Comparison of ENCODE assay signal across 13 cellular contexts in genomic region chr5:173498286-173498685, GRCh38.
A peak's percentile ranks its signal among the peaks of the same experiment; 100 is the strongest.
DNase-seq lines count a peak whose midpoint lies in the region; ATAC-seq and TF ChIP-seq lines count a peak whose summit lies in the region.
"Had no signal": no experiment of that assay in that cellular context is flagged by ENCODE, and none has a peak within 500 bp of the region (broad histone marks: within the 10 kb centered on the region; RNA-seq: fewer than 3 reads in every experiment).

No MANE protein-coding gene starts in this region.

- DNase-seq in GM04504 (ENCODE audit: low read depth), result peak; percentile 67
- peak; percentile 68 for DNase-seq in right atrium auricular region (ENCODE audit: low spot score)
- DNase-seq in activated CD8-positive, alpha-beta memory T cell treated with anti-CD3 and anti-CD28 coated beads, Interleukin-2, amount 50 U/mL, for 4 hours, result no peak
- DNase-seq in effector CD4-positive, alpha-beta T cell, result no peak
- DNase-seq: activated naive CD8-positive, alpha-beta T cell treated with anti-CD3 and anti-CD28 coated beads, Interleukin-2, amount 10 ng/mL, durations not matched to agents 7 days and 5 days; mucosa of descending colon; NCI-H748 treated with DMSO at 0.1 percent for 48 hours; stimulated activated CD4-positive, alpha-beta T cell treated with anti-CD3 and anti-CD28 coated beads, Interleukin-1b, Interleukin-23, amount 100 ng/mL, for 48 hours; T-cell had no signal

- peak overlapping the region; percentile 81 to 90 for H3K27ac ChIP-seq in right atrium auricular region

- peaks cover 0 to 39% of the 10 kb centered on the region in 2 donors for H3K4me1 ChIP-seq in right atrium auricular region
- H3K4me1 ChIP-seq in skeletal muscle satellite cell (ENCODE audit: control insufficient read depth, insufficient read depth, low read length), result peaks cover 55% of the 10 kb centered on the region

- H3K9me3 ChIP-seq in right atrium auricular region, result no peaks in the 10 kb centered on the region
- no peaks in the 10 kb centered on the region for H3K9me3 ChIP-seq in skeletal muscle satellite cell (replicated peaks; ENCODE audit: low read length)
- H3K9me3 ChIP-seq: mucosa of descending colon had no signal

- peaks cover 0 to 9% (median 3%) of the 10 kb centered on the region in 5 experiments for H3K9me3 Mint-ChIP-seq in brain
- H3K9me3 Mint-ChIP-seq: activated naive CD8-positive, alpha-beta T cell treated with anti-CD3 and anti-CD28 coated beads, Interleukin-2, amount 10 ng/mL, durations not matched to agents 7 days and 5 days; T-cell had no signal

- TF ChIP-seq CTCF in brain (conservative IDR thresholded peaks at IDR 0.05) (no peak), right atrium auricular region (IDR thresholded peaks at IDR 0.05) (no peak)

- H3K27ac Mint-ChIP-seq in brain, result peak overlapping the region; percentile 7 to 85 (median 72)
- H3K27ac Mint-ChIP-seq: activated naive CD8-positive, alpha-beta T cell treated with anti-CD3 and anti-CD28 coated beads, Interleukin-2, amount 10 ng/mL, durations not matched to agents 7 days and 5 days; T-cell had no signal

- H3K27me3 ChIP-seq in right atrium auricular region (no peaks in the 10 kb centered on the region), skeletal muscle satellite cell (ENCODE audit: control insufficient read depth, insufficient read depth, low read length) (no peaks in the 10 kb centered on the region)

- H3K4me3 ChIP-seq in right atrium auricular region (peak overlapping the region in 1 of 2 donors; percentile 2), skeletal muscle satellite cell (ENCODE audit: low read length) (peak overlapping the region; percentile 41)
- H3K4me3 ChIP-seq: mucosa of descending colon had no signal

- peaks cover 38% of the 10 kb centered on the region for H3K4me1 Mint-ChIP-seq in brain
- H3K4me1 Mint-ChIP-seq: activated naive CD8-positive, alpha-beta T cell treated with anti-CD3 and anti-CD28 coated beads, Interleukin-2, amount 10 ng/mL, durations not matched to agents 7 days and 5 days; T-cell had no signal

- H3K36me3 Mint-ChIP-seq in brain, result no peaks in the 10 kb centered on the region
- H3K36me3 Mint-ChIP-seq: activated naive CD8-positive, alpha-beta T cell treated with anti-CD3 and anti-CD28 coated beads, Interleukin-2, amount 10 ng/mL, durations not matched to agents 7 days and 5 days; T-cell had no signal

- peak overlapping the region; percentile 69 for H3K4me2 ChIP-seq in skeletal muscle satellite cell (ENCODE audit: low read length)

- H3K36me3 ChIP-seq in right atrium auricular region, result no peaks in the 10 kb centered on the region
- H3K36me3 ChIP-seq in skeletal muscle satellite cell (ENCODE audit: insufficient read depth, low read length), result no peaks in the 10 kb centered on the region

- peak overlapping the region; percentile 3 to 29 (median 8) for H3K4me3 Mint-ChIP-seq in brain
- H3K4me3 Mint-ChIP-seq: activated naive CD8-positive, alpha-beta T cell treated with anti-CD3 and anti-CD28 coated beads, Interleukin-2, amount 10 ng/mL, durations not matched to agents 7 days and 5 days; T-cell had no signal

- peak overlapping the region; percentile 71 for H3K9ac ChIP-seq in skeletal muscle satellite cell (ENCODE audit: low read depth, low read length)

- H3K27me3 Mint-ChIP-seq in brain, result peaks cover 15% of the 10 kb centered on the region

- ATAC-seq in GM19397 (IDR thresholded peaks at IDR 0.05; ENCODE audit: unreplicated experiment) (no peak), GM18870 (IDR thresholded peaks at IDR 0.05; ENCODE audit: unreplicated experiment) (no peak)
- ATAC-seq: mucosa of descending colon, T-cell had no signal

Comparison
In these comparisons a context has a peak if more than half of its experiments do, and no peak if none do; other contexts are left out.
1. DNase-seq: peak in GM04504 (single experiment) and right atrium auricular region (single experiment); none in activated CD8-positive, alpha-beta memory T cell treated with anti-CD3 and anti-CD28 coated beads, Interleukin-2, amount 50 U/mL, for 4 hours (single experiment) and effector CD4-positive, alpha-beta T cell (single experiment).